ENCODE assay signal across 8 cellular contexts in the genomic region with DNA sequence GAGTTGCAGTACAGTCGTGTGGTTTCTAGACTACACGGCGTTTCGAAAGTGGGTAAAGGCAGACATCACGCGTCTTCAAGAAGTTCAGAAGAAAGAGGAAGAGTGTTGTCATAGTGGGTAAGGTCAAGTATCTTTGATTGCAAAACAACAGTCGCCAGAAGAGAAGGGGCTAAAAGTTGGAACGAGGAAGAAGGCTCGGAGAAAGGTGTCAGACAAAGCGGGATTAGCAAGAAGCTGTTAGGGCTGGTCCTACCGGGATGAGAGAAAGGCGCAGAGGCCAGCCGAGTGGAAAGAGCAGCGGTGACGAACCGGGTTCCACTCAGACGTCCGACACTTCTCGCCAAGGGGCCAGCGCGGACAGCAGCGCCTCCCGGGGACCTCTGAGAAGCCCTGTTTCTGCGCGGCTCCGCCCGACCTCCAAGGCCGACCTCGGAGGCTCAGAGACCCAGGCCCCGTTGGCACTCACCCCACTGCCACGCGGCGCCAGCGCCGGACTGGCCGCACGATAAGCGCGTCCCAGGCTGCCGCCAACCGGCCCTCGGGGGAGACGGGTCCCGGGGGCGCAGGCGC. TPM values are rescaled to one million over a fixed set of nuclear protein-coding genes. Genes with fewer than 3 reads are reported as not detected.
DNase-seq lines count a peak whose midpoint lies in the region; ATAC-seq and TF ChIP-seq lines count a peak whose summit lies in the region.

No MANE protein-coding gene starts in this region.

- no peaks in the 10 kb centered on the region for H3K4me1 ChIP-seq in foreskin keratinocyte

- ATAC-seq in foreskin keratinocyte: peak; percentile 25

- TF ChIP-seq CTCF in GM13976 (IDR thresholded peaks at IDR 0.05; ENCODE audit: borderline replicate concordance, control extremely low read depth, extremely low read depth, insufficient read depth, missing control alignments) (no peak), LNCAP (IDR thresholded peaks at IDR 0.05) (peak; percentile 25; the same call in 1 of the 2 replicates), foreskin keratinocyte (conservative IDR thresholded peaks at IDR 0.05) (no peak)

- peak overlapping the region; percentile 64 for H3K27ac ChIP-seq in foreskin keratinocyte

- H3K27me3 ChIP-seq in foreskin keratinocyte: no peaks in the 10 kb centered on the region

- in situ Hi-C loops in GM13976 (cut with MboI; ENCODE audit: low sequenced_read_pairs, unreplicated experiment): loop anchor here (25.0 kb wide), 1 partner anchor 479 kb away; no protein-coding TSS in a partner anchor

- DNase-seq in GM13976 (ENCODE audit: low spot score): peak; percentile 62
- peak; percentile 20 for DNase-seq in H4 (ENCODE audit: low spot score)
- peak; percentile 16 for DNase-seq in activated CD4-positive, alpha-beta T cell treated with anti-CD3 and anti-CD28 coated beads, Interleukin-2, amount 50 U/mL, for 1 hour
- no peak for DNase-seq in foreskin keratinocyte
- DNase-seq in occipital lobe (lab: John Stamatoyannopoulos, UW): peak; percentile 54
- no peak for DNase-seq in NCI-H774 (lab: John Stamatoyannopoulos, UW)
- no peak for DNase-seq in GOT3 (lab: John Stamatoyannopoulos, UW)

RNA-seq across cellular contexts. Expression of a gene that starts 0.5 kb away (rescaled TPM):
- total RNA-seq in H4 (2014; rRNA removed; shearing (Covaris generic)): 100 and 104 TPM in 2 replicates
- total RNA-seq in foreskin keratinocyte: 36.6 and 40.5 TPM in 2 replicates
- 23.8 and 29.6 TPM in 2 replicates for polyA plus RNA-seq in foreskin keratinocyte
- 34.6 TPM for total RNA-seq in occipital lobe

Comparison
In these comparisons a context has a peak if more than half of its experiments do, and no peak if none do; other contexts are left out.
1. DNase-seq: peak in GM13976 (single experiment), H4 (single experiment), activated CD4-positive, alpha-beta T cell treated with anti-CD3 and anti-CD28 coated beads, Interleukin-2, amount 50 U/mL, for 1 hour (single experiment) and occipital lobe (single experiment); none in foreskin keratinocyte (0 of 2), NCI-H774 (single experiment) and GOT3 (single experiment).